In the genomic region with DNA sequence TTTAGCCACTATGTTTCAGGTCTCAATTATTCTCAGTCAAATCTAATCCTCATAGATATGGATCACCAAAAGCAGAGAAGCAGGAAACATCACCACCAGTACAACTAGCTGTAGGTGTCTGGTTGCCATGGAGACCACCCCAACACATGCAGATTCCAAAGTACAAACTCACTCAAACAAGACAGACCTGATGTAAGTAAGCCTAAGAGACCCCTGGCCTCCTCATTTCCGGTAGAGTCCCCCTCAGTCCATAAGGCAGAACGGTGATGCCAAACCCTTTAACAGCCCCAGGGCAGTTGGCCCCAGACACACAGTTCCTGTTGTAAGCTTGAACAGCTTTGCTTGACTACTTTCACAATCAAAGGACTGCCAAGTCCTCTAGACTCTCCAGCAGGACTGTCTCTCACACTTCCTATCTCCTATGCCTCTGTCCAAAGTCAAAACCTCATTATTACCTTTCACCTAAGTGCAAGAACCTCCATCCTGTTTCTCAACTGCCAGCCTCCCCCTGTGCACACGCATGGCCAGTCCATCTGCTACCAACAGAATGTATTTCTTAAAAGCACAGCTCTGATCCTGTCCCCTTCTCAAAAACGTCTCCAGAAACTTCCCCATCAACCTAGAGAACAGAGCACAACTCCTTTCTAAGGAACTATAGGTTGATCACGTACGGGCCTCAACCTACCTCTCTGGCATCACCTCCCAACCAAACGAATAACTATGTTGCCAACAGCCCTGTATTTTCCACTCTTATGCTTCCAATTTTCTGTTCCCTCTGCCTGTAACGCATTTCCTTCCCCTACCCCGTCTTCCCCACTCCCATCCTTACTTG, we compare ENCODE assay signal across 1 cellular context.
TF ChIP-seq lines count a peak whose summit lies in the region.

No MANE protein-coding gene starts in this region.

TF ChIP-seq in HepG2, 621 proteins besides CTCF, POLR2A, EP300 and RAD21 (continued from another document and continues in another):
- TF ChIP-seq CSRNP1 (CRISPR knock-in tag; IDR thresholded peaks at IDR 0.05): no peak
- peak; percentile 95 for TF ChIP-seq GATAD2A (CRISPR knock-in tag; IDR thresholded peaks at IDR 0.05)
- TF ChIP-seq, protein P1, sequence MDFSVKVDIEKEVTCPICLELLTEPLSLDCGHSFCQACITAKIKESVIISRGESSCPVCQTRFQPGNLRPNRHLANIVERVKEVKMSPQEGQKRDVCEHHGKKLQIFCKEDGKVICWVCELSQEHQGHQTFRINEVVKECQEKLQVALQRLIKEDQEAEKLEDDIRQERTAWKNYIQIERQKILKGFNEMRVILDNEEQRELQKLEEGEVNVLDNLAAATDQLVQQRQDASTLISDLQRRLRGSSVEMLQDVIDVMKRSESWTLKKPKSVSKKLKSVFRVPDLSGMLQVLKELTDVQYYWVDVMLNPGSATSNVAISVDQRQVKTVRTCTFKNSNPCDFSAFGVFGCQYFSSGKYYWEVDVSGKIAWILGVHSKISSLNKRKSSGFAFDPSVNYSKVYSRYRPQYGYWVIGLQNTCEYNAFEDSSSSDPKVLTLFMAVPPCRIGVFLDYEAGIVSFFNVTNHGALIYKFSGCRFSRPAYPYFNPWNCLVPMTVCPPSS (IDR thresholded peaks at IDR 0.05): no peak
- 0 out of 2 replicates have a peak, but pooled peaks have one; percentile 20 for TF ChIP-seq ERF (CRISPR knock-in tag; IDR thresholded peaks at IDR 0.05)
- no peak for TF ChIP-seq REXO4 (CRISPR knock-in tag; IDR thresholded peaks at IDR 0.05; ENCODE audit: borderline replicate concordance)
- TF ChIP-seq ZNF382 (CRISPR knock-in tag; IDR thresholded peaks at IDR 0.05; ENCODE audit: borderline replicate concordance): no peak
- no peak for TF ChIP-seq ZNF740 (CRISPR knock-in tag; IDR thresholded peaks at IDR 0.05)
- no peak for TF ChIP-seq KMT2A (CRISPR knock-in tag; IDR thresholded peaks at IDR 0.05)
- no peak for TF ChIP-seq ZNF558 (CRISPR knock-in tag; IDR thresholded peaks at IDR 0.05; ENCODE audit: borderline replicate concordance)
- peak; percentile 88 for TF ChIP-seq FOXJ3 (CRISPR knock-in tag; IDR thresholded peaks at IDR 0.05; ENCODE audit: borderline replicate concordance)
- TF ChIP-seq GZF1 (CRISPR knock-in tag; IDR thresholded peaks at IDR 0.05): no peak
- no peak for TF ChIP-seq ZFP41 (CRISPR knock-in tag; IDR thresholded peaks at IDR 0.05; ENCODE audit: borderline replicate concordance)
- TF ChIP-seq, protein P2, sequence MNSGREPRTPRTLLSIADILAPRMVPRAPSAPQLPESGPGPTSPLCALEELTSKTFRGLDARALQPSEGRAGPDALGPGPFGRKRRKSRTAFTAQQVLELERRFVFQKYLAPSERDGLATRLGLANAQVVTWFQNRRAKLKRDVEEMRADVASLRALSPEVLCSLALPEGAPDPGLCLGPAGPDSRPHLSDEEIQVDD (CRISPR knock-in tag; IDR thresholded peaks at IDR 0.05; ENCODE audit: borderline replicate concordance): no peak
- TF ChIP-seq ZBTB7A (CRISPR knock-in tag; IDR thresholded peaks at IDR 0.05): peak; percentile 77; the same call in 1 of the 2 replicates
- 0 out of 2 replicates have a peak, but pooled peaks have one; percentile 20 for TF ChIP-seq SP4 (CRISPR knock-in tag; IDR thresholded peaks at IDR 0.05)
- peak; percentile 63; the same call in 1 of the 2 replicates for TF ChIP-seq BHLHE40 (IDR thresholded peaks at IDR 0.05; ENCODE audit: low read length)
- 0 out of 2 replicates have a peak, but pooled peaks have one; percentile 51 for TF ChIP-seq ZNF512 (CRISPR knock-in tag; IDR thresholded peaks at IDR 0.05)
- no peak for TF ChIP-seq ZNF362 (CRISPR knock-in tag; IDR thresholded peaks at IDR 0.05; ENCODE audit: borderline replicate concordance)
- TF ChIP-seq ZNF10 (CRISPR knock-in tag; IDR thresholded peaks at IDR 0.05; ENCODE audit: borderline replicate concordance, low read depth): no peak
- peak; percentile 76 for TF ChIP-seq PHF5A (CRISPR knock-in tag; IDR thresholded peaks at IDR 0.05; ENCODE audit: low read depth, unreplicated experiment)
- TF ChIP-seq, protein P3, sequence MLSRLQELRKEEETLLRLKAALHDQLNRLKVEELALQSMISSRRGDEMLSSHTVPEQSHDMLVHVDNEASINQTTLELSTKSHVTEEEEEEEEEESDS (CRISPR knock-in tag; IDR thresholded peaks at IDR 0.05; ENCODE audit: borderline replicate concordance): no peak
- no peak for TF ChIP-seq ZNF383 (CRISPR knock-in tag; IDR thresholded peaks at IDR 0.05; ENCODE audit: borderline replicate concordance)
- no peak for TF ChIP-seq ARID2 (CRISPR knock-in tag; IDR thresholded peaks at IDR 0.05; ENCODE audit: borderline replicate concordance)
- TF ChIP-seq ZNF737 (CRISPR knock-in tag; IDR thresholded peaks at IDR 0.05; ENCODE audit: borderline replicate concordance): no peak
- no peak for TF ChIP-seq TSC22D2 (CRISPR knock-in tag; IDR thresholded peaks at IDR 0.05; ENCODE audit: borderline replicate concordance)
- TF ChIP-seq, protein P4, sequence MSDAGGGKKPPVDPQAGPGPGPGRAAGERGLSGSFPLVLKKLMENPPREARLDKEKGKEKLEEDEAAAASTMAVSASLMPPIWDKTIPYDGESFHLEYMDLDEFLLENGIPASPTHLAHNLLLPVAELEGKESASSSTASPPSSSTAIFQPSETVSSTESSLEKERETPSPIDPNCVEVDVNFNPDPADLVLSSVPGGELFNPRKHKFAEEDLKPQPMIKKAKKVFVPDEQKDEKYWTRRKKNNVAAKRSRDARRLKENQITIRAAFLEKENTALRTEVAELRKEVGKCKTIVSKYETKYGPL (CRISPR knock-in tag; IDR thresholded peaks at IDR 0.05): no peak
- TF ChIP-seq RCOR2 (CRISPR knock-in tag; IDR thresholded peaks at IDR 0.05): peak; percentile 67; the same call in 1 of the 2 replicates
- TF ChIP-seq NRL (CRISPR knock-in tag; IDR thresholded peaks at IDR 0.05; ENCODE audit: borderline replicate concordance): no peak
- no peak for TF ChIP-seq ZNF432 (CRISPR knock-in tag; IDR thresholded peaks at IDR 0.05; ENCODE audit: borderline replicate concordance)
- no peak for TF ChIP-seq ZNF850 (CRISPR knock-in tag; conservative IDR thresholded peaks at IDR 0.05)
- peak in 1 of 2 experiments; percentile 85; a peak in 2 of 4 replicates for TF ChIP-seq ATF4 (CRISPR knock-in tag; IDR thresholded peaks at IDR 0.05)
- TF ChIP-seq, protein P5, sequence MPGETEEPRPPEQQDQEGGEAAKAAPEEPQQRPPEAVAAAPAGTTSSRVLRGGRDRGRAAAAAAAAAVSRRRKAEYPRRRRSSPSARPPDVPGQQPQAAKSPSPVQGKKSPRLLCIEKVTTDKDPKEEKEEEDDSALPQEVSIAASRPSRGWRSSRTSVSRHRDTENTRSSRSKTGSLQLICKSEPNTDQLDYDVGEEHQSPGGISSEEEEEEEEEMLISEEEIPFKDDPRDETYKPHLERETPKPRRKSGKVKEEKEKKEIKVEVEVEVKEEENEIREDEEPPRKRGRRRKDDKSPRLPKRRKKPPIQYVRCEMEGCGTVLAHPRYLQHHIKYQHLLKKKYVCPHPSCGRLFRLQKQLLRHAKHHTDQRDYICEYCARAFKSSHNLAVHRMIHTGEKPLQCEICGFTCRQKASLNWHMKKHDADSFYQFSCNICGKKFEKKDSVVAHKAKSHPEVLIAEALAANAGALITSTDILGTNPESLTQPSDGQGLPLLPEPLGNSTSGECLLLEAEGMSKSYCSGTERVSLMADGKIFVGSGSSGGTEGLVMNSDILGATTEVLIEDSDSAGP (CRISPR knock-in tag; IDR thresholded peaks at IDR 0.05; ENCODE audit: borderline replicate concordance): 0 out of 2 replicates have a peak, but pooled peaks have one; percentile 26
- peak; percentile 64; the same call in 1 of the 2 replicates for TF ChIP-seq ZNF121 (CRISPR knock-in tag; IDR thresholded peaks at IDR 0.05)
- TF ChIP-seq, protein P6, sequence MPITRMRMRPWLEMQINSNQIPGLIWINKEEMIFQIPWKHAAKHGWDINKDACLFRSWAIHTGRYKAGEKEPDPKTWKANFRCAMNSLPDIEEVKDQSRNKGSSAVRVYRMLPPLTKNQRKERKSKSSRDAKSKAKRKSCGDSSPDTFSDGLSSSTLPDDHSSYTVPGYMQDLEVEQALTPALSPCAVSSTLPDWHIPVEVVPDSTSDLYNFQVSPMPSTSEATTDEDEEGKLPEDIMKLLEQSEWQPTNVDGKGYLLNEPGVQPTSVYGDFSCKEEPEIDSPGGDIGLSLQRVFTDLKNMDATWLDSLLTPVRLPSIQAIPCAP (CRISPR knock-in tag; IDR thresholded peaks at IDR 0.05; ENCODE audit: low read depth): no peak
- no peak for TF ChIP-seq TFDP1 (CRISPR knock-in tag; IDR thresholded peaks at IDR 0.05; ENCODE audit: borderline replicate concordance)
- TF ChIP-seq BRCA1 (CRISPR knock-in tag; IDR thresholded peaks at IDR 0.05): no peak
- no peak for TF ChIP-seq MAFG (CRISPR knock-in tag; IDR thresholded peaks at IDR 0.05)
- peak; percentile 66; the same call in 1 of the 2 replicates for TF ChIP-seq ZNF124 (CRISPR knock-in tag; IDR thresholded peaks at IDR 0.05)
- no peak for TF ChIP-seq ZC3H4 (CRISPR knock-in tag; IDR thresholded peaks at IDR 0.05; ENCODE audit: borderline replicate concordance)
- peak; percentile 77; the same call in 1 of the 2 replicates for TF ChIP-seq MIXL1 (CRISPR knock-in tag; IDR thresholded peaks at IDR 0.05)
- TF ChIP-seq NFIB (CRISPR knock-in tag; IDR thresholded peaks at IDR 0.05; ENCODE audit: borderline replicate concordance): no peak
- peak; percentile 67 for TF ChIP-seq TEAD3 (CRISPR knock-in tag; optimal IDR thresholded peaks at IDR 0.05; ENCODE audit: borderline replicate concordance)
- no peak for TF ChIP-seq MTF2 (CRISPR knock-in tag; IDR thresholded peaks at IDR 0.05; ENCODE audit: borderline replicate concordance)
- peak; percentile 92 for TF ChIP-seq NCOR1 (IDR thresholded peaks at IDR 0.05; ENCODE audit: borderline replicate concordance, low read length)
- no peak for TF ChIP-seq FOXA1 (IDR thresholded peaks at IDR 0.05)
- TF ChIP-seq FOXA1 (CRISPR knock-in tag; IDR thresholded peaks at IDR 0.05): peak; percentile 37; the same call in 1 of the 2 replicates
- no peak for TF ChIP-seq KLF6 (CRISPR knock-in tag; IDR thresholded peaks at IDR 0.05)
